1 cellular context compared by ENCODE assay signal in the genomic region with DNA sequence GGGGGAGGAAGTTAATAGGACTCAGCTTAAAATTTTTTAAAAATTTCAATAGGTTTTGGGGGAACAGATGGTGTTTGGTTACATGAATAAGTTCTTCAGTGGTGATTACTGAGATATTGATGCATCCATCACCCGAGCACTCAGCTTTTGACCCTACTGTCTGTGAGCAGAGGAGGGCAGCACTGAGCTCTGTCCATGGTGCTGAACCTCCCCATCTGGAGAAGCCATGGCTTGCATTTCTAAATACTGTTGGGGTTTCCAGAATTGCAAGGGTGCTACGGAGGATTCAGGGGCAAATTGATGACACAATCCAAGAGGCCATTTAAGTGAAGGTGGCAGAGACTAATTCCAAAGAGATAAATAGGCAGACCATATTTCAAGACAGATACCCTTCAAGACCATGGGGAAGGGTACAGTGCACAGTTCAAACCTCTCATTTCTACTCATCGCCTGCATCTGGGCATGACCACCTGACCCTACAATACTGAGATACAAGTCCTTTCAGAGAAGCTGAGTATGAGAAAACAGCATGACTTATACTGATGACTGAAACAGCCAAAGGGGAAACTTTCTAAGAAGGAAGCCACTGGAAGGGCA.
A peak's percentile ranks its signal among the peaks of the same experiment; 100 is the strongest.
TF ChIP-seq lines count a peak whose summit lies in the region.

No MANE protein-coding gene starts in this region.

TF ChIP-seq in HCT116, 20 proteins besides CTCF, POLR2A, EP300 and RAD21 (continued from another document):
- TF ChIP-seq, protein P1, sequence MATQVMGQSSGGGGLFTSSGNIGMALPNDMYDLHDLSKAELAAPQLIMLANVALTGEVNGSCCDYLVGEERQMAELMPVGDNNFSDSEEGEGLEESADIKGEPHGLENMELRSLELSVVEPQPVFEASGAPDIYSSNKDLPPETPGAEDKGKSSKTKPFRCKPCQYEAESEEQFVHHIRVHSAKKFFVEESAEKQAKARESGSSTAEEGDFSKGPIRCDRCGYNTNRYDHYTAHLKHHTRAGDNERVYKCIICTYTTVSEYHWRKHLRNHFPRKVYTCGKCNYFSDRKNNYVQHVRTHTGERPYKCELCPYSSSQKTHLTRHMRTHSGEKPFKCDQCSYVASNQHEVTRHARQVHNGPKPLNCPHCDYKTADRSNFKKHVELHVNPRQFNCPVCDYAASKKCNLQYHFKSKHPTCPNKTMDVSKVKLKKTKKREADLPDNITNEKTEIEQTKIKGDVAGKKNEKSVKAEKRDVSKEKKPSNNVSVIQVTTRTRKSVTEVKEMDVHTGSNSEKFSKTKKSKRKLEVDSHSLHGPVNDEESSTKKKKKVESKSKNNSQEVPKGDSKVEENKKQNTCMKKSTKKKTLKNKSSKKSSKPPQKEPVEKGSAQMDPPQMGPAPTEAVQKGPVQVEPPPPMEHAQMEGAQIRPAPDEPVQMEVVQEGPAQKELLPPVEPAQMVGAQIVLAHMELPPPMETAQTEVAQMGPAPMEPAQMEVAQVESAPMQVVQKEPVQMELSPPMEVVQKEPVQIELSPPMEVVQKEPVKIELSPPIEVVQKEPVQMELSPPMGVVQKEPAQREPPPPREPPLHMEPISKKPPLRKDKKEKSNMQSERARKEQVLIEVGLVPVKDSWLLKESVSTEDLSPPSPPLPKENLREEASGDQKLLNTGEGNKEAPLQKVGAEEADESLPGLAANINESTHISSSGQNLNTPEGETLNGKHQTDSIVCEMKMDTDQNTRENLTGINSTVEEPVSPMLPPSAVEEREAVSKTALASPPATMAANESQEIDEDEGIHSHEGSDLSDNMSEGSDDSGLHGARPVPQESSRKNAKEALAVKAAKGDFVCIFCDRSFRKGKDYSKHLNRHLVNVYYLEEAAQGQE (IDR thresholded peaks at IDR 0.05; ENCODE audit: low read depth): peak; percentile 98
